8 cellular contexts compared by ENCODE assay signal in the genomic region with DNA sequence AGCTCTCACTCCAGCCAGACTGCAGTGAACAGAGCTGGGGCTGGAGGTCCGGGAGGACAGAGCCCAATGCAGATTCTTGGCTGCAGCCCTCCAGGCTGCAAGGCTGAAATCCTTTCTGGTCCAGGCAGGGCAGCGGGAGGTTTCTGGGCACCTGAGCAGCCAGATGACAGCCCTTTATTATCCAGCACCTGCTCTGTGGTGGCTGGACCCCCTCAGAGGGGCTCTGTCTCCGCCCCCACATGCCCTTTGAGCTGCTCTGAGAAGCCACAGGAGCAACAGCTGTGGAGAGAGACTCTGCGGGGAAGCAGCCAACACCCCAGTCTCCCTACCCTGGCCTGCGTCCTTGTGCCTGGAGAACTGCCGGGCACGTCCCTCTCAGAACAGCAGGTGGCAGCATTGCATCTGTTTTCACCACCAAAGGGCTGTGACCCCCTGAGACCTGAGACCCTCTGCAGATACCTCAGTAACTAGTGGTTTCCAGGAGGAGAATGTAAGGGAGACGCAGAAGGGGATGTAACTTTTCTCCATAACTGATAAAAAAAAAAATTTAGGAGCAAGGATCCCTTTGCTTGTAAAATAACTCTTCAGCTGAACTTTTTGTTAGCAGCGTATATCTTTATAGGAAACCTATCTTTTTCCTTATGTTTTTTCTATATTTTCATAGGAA. TPM values are rescaled to one million over a fixed set of nuclear protein-coding genes. Genes with fewer than 3 reads are reported as not detected.
DNase-seq lines count a peak whose midpoint lies in the region; ATAC-seq and TF ChIP-seq lines count a peak whose summit lies in the region.

No MANE protein-coding gene starts in this region.

- H3K4me2 ChIP-seq in osteoblast (ENCODE audit: insufficient read depth, low read length), result no peak overlapping the region

- CTCF ChIA-PET in CD8-positive, alpha-beta memory T cell (lab: Charles Lee), result interaction anchor here (0.8 to 3.4 kb wide), 22 partner anchors 9 to 177 kb away, joined by 3 to 14 read pairs (median 4); partner anchors contain the start of genes DHX58, DNAJC7 and ODAD4

- H3K9me3 ChIP-seq in CD8-positive, alpha-beta memory T cell (ENCODE audit: low read length), result no peaks in the 10 kb centered on the region
- no peaks in the 10 kb centered on the region for H3K9me3 ChIP-seq in Peyer's patch
- no peaks in the 10 kb centered on the region for H3K9me3 ChIP-seq in osteoblast (ENCODE audit: low read depth, low read length)
- no peaks in the 10 kb centered on the region for H3K9me3 ChIP-seq in thoracic aorta

- peak overlapping the region in 2 of 7 donors; percentile 43 to 64 for H3K4me3 Mint-ChIP-seq in CD8-positive, alpha-beta memory T cell

- H4K20me1 ChIP-seq in osteoblast (ENCODE audit: insufficient read depth, low read length), result peaks cover 7% of the 10 kb centered on the region

- TF ChIP-seq POLR2A in Peyer's patch (IDR thresholded peaks at IDR 0.05), result no peak

- TF ChIP-seq EP300 in Ishikawa (IDR thresholded peaks at IDR 0.05; ENCODE audit: borderline replicate concordance), result no peak

- no peaks in the 10 kb centered on the region for H3K27me3 Mint-ChIP-seq in CD8-positive, alpha-beta memory T cell

- DNase-seq in CD8-positive, alpha-beta memory T cell, result peak; percentile 49 to 77 (median 58)
- DNase-seq in Peyer's patch (peak; percentile 77 to 91 (median 77)), activated T-helper 1 cell treated with Interleukin-2 at 50 U/mL for 16 hours (ENCODE audit: low read depth) (peak; percentile 44), foreskin fibroblast (peak; percentile 22 to 79), osteoblast (ENCODE audit: insufficient read length, low spot score, missing footprints) (peak; percentile 96), thoracic aorta (ENCODE audit: low spot score) (no peak)

- peaks cover 15% of the 10 kb centered on the region for H3K4me1 ChIP-seq in CD8-positive, alpha-beta memory T cell (ENCODE audit: insufficient read depth, low read length)
- H3K4me1 ChIP-seq in Peyer's patch (peaks cover 0 to 13% (median 5%) of the 10 kb centered on the region in 4 donors), osteoblast (ENCODE audit: insufficient read depth, low read length) (peaks cover 26% of the 10 kb centered on the region), thoracic aorta (ENCODE audit: control insufficient read depth in 1 of 2, low read depth in 2 of 2) (peaks cover 4 to 23% of the 10 kb centered on the region in 2 donors)

- no peak overlapping the region for H2AFZ ChIP-seq in osteoblast (ENCODE audit: low read length)

- no peak overlapping the region for H3K27ac ChIP-seq in CD8-positive, alpha-beta memory T cell (ENCODE audit: low read depth, low read length)
- H3K27ac ChIP-seq in Peyer's patch (peak overlapping the region in 1 of 4 donors; percentile 10), osteoblast (ENCODE audit: low read depth, low read length) (no peak overlapping the region), thoracic aorta (no peak overlapping the region)

- peaks cover 16 to 25% (median 20%) of the 10 kb centered on the region in 3 donors for H3K4me1 Mint-ChIP-seq in CD8-positive, alpha-beta memory T cell

- no peak overlapping the region for H3K4me3 ChIP-seq in CD8-positive, alpha-beta memory T cell (ENCODE audit: low read length)
- H3K4me3 ChIP-seq in Peyer's patch (no peak overlapping the region), foreskin fibroblast (ENCODE audit: low read depth in 1 of 2, low read length in 2 of 2) (no peak overlapping the region), osteoblast (ENCODE audit: insufficient read depth, low read length) (no peak overlapping the region), thoracic aorta (no peak overlapping the region)

- POLR2A ChIA-PET in CD8-positive, alpha-beta memory T cell (lab: Charles Lee), result interaction anchor here (0.7 kb wide), 1 partner anchor 135 kb away, joined by 3 read pairs; no protein-coding TSS in a partner anchor

- ATAC-seq in thoracic aorta (ENCODE audit: insufficient number of reproducible peaks, low FRiP score, low read depth), result no peak
- no peak for ATAC-seq in HG02588 (IDR thresholded peaks at IDR 0.05; ENCODE audit: unreplicated experiment)

- no peaks in the 10 kb centered on the region for H3K36me3 ChIP-seq in CD8-positive, alpha-beta memory T cell (ENCODE audit: insufficient read depth, low read length)
- no peaks in the 10 kb centered on the region for H3K36me3 ChIP-seq in Peyer's patch
- H3K36me3 ChIP-seq in osteoblast (ENCODE audit: insufficient read depth, low read length), result peaks cover 1% of the 10 kb centered on the region
- no peaks in the 10 kb centered on the region for H3K36me3 ChIP-seq in thoracic aorta

- H3K36me3 Mint-ChIP-seq in CD8-positive, alpha-beta memory T cell, result no peaks in the 10 kb centered on the region

- TF ChIP-seq RAD21 in Ishikawa (IDR thresholded peaks at IDR 0.05; ENCODE audit: low read depth), result peak; percentile 90

- peak overlapping the region in 2 of 8 donors; percentile 27 to 57 for H3K27ac Mint-ChIP-seq in CD8-positive, alpha-beta memory T cell

- H3K27me3 ChIP-seq in CD8-positive, alpha-beta memory T cell (ENCODE audit: insufficient read depth, low read length, poor library complexity, severe bottlenecking), result no peaks in the 10 kb centered on the region
- no peaks in the 10 kb centered on the region for H3K27me3 ChIP-seq in Peyer's patch
- no peaks in the 10 kb centered on the region for H3K27me3 ChIP-seq in osteoblast (ENCODE audit: insufficient read depth, low read length)
- H3K27me3 ChIP-seq in thoracic aorta (replicated peaks; ENCODE audit: insufficient read depth), result no peaks in the 10 kb centered on the region

- no peaks in the 10 kb centered on the region for H3K9me3 Mint-ChIP-seq in CD8-positive, alpha-beta memory T cell

- peaks cover 12% of the 10 kb centered on the region for H3K79me2 ChIP-seq in osteoblast (ENCODE audit: insufficient read depth, low read length)

- TF ChIP-seq CTCF in Peyer's patch (IDR thresholded peaks at IDR 0.05), result peak; percentile 76 to 87 (median 82)
- TF ChIP-seq CTCF in foreskin fibroblast (IDR thresholded peaks at IDR 0.05; ENCODE audit: low read depth, low read length), result peak; percentile 89
- TF ChIP-seq CTCF in osteoblast (IDR thresholded peaks at IDR 0.05; ENCODE audit: extremely low read depth, low read depth, low read length), result peak; percentile 90
- TF ChIP-seq CTCF in thoracic aorta (IDR thresholded peaks at IDR 0.05), result peak; percentile 70

TF ChIP-seq in Ishikawa, 13 proteins besides CTCF, POLR2A, EP300 and RAD21:
- peak; percentile 97 for TF ChIP-seq ZBTB7A (IDR thresholded peaks at IDR 0.05; ENCODE audit: low read depth)
- TF ChIP-seq TEAD4 (IDR thresholded peaks at IDR 0.05), result no peak

RNA-seq across cellular contexts. Expression of gene CNP, which starts 3.7 kb away (rescaled TPM):
- 10 to 100 TPM; 70.3 to 71.6 TPM for total RNA-seq in CD8-positive, alpha-beta memory T cell
- polyA plus RNA-seq in CD8-positive, alpha-beta memory T cell, result 35.3 TPM
- total RNA-seq in Peyer's patch (10 to 100 TPM; 24.7 to 76.7 (median 43.4) TPM), osteoblast (87.6 and 96.4 TPM in 2 replicates), thoracic aorta (10 to 100 TPM; 32.4 to 56.3 TPM)

RNA-seq across cellular contexts. Expression of gene ODAD4, which starts 32.5 kb away (rescaled TPM):
- total RNA-seq in CD8-positive, alpha-beta memory T cell, result under 1 TPM; 0.53 to 0.57 TPM
- polyA plus RNA-seq in CD8-positive, alpha-beta memory T cell, result 0.10 TPM
- 1 to 10 TPM in 1 of 4 donors, not detected in 3; 2.1 TPM for total RNA-seq in Peyer's patch
- 1.1 and 1.5 TPM in 2 replicates for total RNA-seq in osteoblast
- total RNA-seq in thoracic aorta, result 1 to 10 TPM; 1.1 to 2.2 TPM

RNA-seq across cellular contexts. Expression of gene ACLY, which starts 44.1 kb away (rescaled TPM):
- total RNA-seq in CD8-positive, alpha-beta memory T cell, result 100 to 1,000 TPM; 188 to 189 TPM
- polyA plus RNA-seq in CD8-positive, alpha-beta memory T cell, result 70.6 TPM
- total RNA-seq in Peyer's patch (100 to 1,000 TPM in 1 of 4 donors, 10 to 100 TPM in 3; 54.5 to 108 (median 74.0) TPM), osteoblast (271 and 273 TPM in 2 replicates), thoracic aorta (10 to 100 TPM; 76.3 to 81.5 TPM)

RNA-seq across cellular contexts. Expression of gene DNAJC7, which starts 54.3 kb away (rescaled TPM):
- total RNA-seq in CD8-positive, alpha-beta memory T cell, result 100 to 1,000 TPM; 111 TPM
- polyA plus RNA-seq in CD8-positive, alpha-beta memory T cell, result 74.6 TPM
- total RNA-seq in Peyer's patch (10 to 100 TPM; 51.0 to 80.9 (median 70.7) TPM), osteoblast (75.3 and 76.3 TPM in 2 replicates), thoracic aorta (10 to 100 TPM; 61.2 to 80.6 TPM)

RNA-seq across cellular contexts. Expression of gene NKIRAS2, which starts 57.0 kb away (rescaled TPM):
- 10 to 100 TPM; 29.4 to 31.3 TPM for total RNA-seq in CD8-positive, alpha-beta memory T cell
- polyA plus RNA-seq in CD8-positive, alpha-beta memory T cell, result 33.5 TPM
- total RNA-seq in Peyer's patch, result 10 to 100 TPM; 22.1 to 38.1 (median 31.1) TPM
- 38.0 and 39.1 TPM in 2 replicates for total RNA-seq in osteoblast
- total RNA-seq in thoracic aorta, result 10 to 100 TPM; 43.8 to 46.2 TPM
